Comparison of ENCODE assay signal across 10 cellular contexts in the genomic region with DNA sequence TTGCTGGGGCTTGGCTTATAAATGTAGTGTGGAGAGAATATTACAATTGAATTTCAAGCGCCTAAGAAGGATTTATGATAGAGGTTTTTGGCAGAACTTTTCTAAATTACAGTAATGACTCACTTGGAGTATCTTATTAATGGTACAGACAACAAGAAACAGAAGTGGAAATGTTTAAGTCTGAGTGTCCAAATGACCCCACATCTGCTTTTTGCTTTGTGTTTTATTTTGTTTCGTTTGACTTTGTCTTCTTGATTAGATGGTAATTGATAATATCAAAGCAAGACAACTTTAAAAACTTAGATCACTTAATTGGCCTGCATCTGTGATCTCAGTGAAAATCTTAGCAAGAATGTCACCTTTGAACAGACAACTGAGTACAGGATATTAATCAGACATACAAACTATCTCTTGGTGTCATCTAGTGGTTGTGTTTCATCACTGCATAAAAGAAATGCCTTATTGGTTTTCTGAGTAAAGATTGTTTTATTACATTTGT.
DNase-seq lines count a peak whose midpoint lies in the region; ATAC-seq and TF ChIP-seq lines count a peak whose summit lies in the region.
"Had no signal": no experiment of that assay in that cellular context is flagged by ENCODE, and none has a peak within 500 bp of the region (broad histone marks: within the 10 kb centered on the region; RNA-seq: fewer than 3 reads in every experiment).

No MANE protein-coding gene starts in this region.

- H3K4me1 ChIP-seq in MM.1S (ENCODE audit: low read length) = no peaks in the 10 kb centered on the region
- H3K4me1 ChIP-seq in heart right ventricle = no peaks in the 10 kb centered on the region

- H3K36me3 Mint-ChIP-seq in mesothelial cell of epicardium = peaks cover 4% of the 10 kb centered on the region
- H3K36me3 Mint-ChIP-seq in activated CD4-positive, alpha-beta T cell treated with anti-CD3 and anti-CD28 coated beads for 36 hours (ENCODE audit: low read depth) = no peaks in the 10 kb centered on the region

- no peak overlapping the region for H3K27ac Mint-ChIP-seq in mesothelial cell of epicardium
- no peak overlapping the region for H3K27ac Mint-ChIP-seq in activated CD4-positive, alpha-beta T cell treated with anti-CD3 and anti-CD28 coated beads for 36 hours

- H4K20me1 ChIP-seq in MM.1S (ENCODE audit: insufficient read depth, low read length) = no peaks in the 10 kb centered on the region

- H2AFZ ChIP-seq in MM.1S (ENCODE audit: low read length) = no peak overlapping the region

- H3K9me3 Mint-ChIP-seq in mesothelial cell of epicardium = no peaks in the 10 kb centered on the region
- peaks cover 1% of the 10 kb centered on the region for H3K9me3 Mint-ChIP-seq in activated CD4-positive, alpha-beta T cell treated with anti-CD3 and anti-CD28 coated beads for 36 hours (ENCODE audit: low read depth)

- POLR2A ChIA-PET in activated CD4-positive, alpha-beta T cell treated with anti-CD3 and anti-CD28 coated beads for 36 hours (lab: Charles Lee) = no interaction called here

- ATAC-seq in HG03139 (IDR thresholded peaks at IDR 0.05; ENCODE audit: unreplicated experiment) (no peak), HG03442 (IDR thresholded peaks at IDR 0.05; ENCODE audit: unreplicated experiment) (no peak), heart right ventricle (no peak)
- no peak for ATAC-seq in activated CD4-positive, alpha-beta T cell treated with anti-CD3 and anti-CD28 coated beads for 36 hours

- CTCF ChIA-PET in activated CD4-positive, alpha-beta T cell treated with anti-CD3 and anti-CD28 coated beads for 36 hours (lab: Charles Lee) = no interaction called here

- H3K36me3 ChIP-seq in MM.1S (replicated peaks; ENCODE audit: insufficient read depth, low read length) = no peaks in the 10 kb centered on the region
- H3K36me3 ChIP-seq in heart right ventricle = no peaks in the 10 kb centered on the region

- no peaks in the 10 kb centered on the region for H3K9me2 ChIP-seq in MM.1S (replicated peaks; ENCODE audit: insufficient read depth, low read length)

- no peak overlapping the region for H3K9ac ChIP-seq in MM.1S (ENCODE audit: low read length)

- DNase-seq in ELR (ENCODE audit: low read depth) (peak; percentile 4), MM.1S (peak; percentile 42), mesothelial cell of epicardium (ENCODE audit: low spot score in 2 of 2, unreplicated experiment in 2 of 2) (no peak), heart right ventricle (no peak)
- no peak for DNase-seq in activated CD4-positive, alpha-beta T cell treated with anti-CD3 and anti-CD28 coated beads for 36 hours
- DNase-seq: foreskin melanocyte had no signal

- H3K4me2 ChIP-seq in MM.1S (ENCODE audit: low read depth, low read length) = no peak overlapping the region

- no peaks in the 10 kb centered on the region for H3K27me3 ChIP-seq in MM.1S (replicated peaks; ENCODE audit: insufficient read depth, low read length)
- no peaks in the 10 kb centered on the region for H3K27me3 ChIP-seq in heart right ventricle

- no peaks in the 10 kb centered on the region for H3K27me3 Mint-ChIP-seq in mesothelial cell of epicardium (ENCODE audit: low read depth)
- no peaks in the 10 kb centered on the region for H3K27me3 Mint-ChIP-seq in activated CD4-positive, alpha-beta T cell treated with anti-CD3 and anti-CD28 coated beads for 36 hours

- no peak overlapping the region for H3K4me3 Mint-ChIP-seq in mesothelial cell of epicardium
- H3K4me3 Mint-ChIP-seq in activated CD4-positive, alpha-beta T cell treated with anti-CD3 and anti-CD28 coated beads for 36 hours = no peak overlapping the region

- no peak overlapping the region for H3K27ac ChIP-seq in MM.1S (ENCODE audit: low read length)
- H3K27ac ChIP-seq in VCaP = no peak overlapping the region
- H3K27ac ChIP-seq in heart right ventricle = no peak overlapping the region
- H3K27ac ChIP-seq: skin epidermis had no signal

- H3K9me3 ChIP-seq in MM.1S (replicated peaks; ENCODE audit: insufficient read depth, low read length) = no peaks in the 10 kb centered on the region
- H3K9me3 ChIP-seq in heart right ventricle = no peaks in the 10 kb centered on the region

- intact Hi-C loops in heart right ventricle (cut with DNase I) = no loop called here
- intact Hi-C loops in activated CD4-positive, alpha-beta T cell treated with anti-CD3 and anti-CD28 coated beads for 36 hours (cut with DNase I, micrococcal nuclease) = loop anchor here in 1 of 2 experiments (5.0 kb wide), 1 partner anchor 993 kb away; no protein-coding TSS in a partner anchor

- no peaks in the 10 kb centered on the region for H3F3A ChIP-seq in MM.1S (ENCODE audit: insufficient read depth, low read length)

- H3K4me1 Mint-ChIP-seq in mesothelial cell of epicardium = peaks cover 10% of the 10 kb centered on the region
- H3K4me1 Mint-ChIP-seq in activated CD4-positive, alpha-beta T cell treated with anti-CD3 and anti-CD28 coated beads for 36 hours = no peaks in the 10 kb centered on the region

- TF ChIP-seq CTCF in MM.1S (IDR thresholded peaks at IDR 0.05; ENCODE audit: low read length) (peak; percentile 46), VCaP (conservative IDR thresholded peaks at IDR 0.05) (peak; percentile 81), mesothelial cell of epicardium (IDR thresholded peaks at IDR 0.05; ENCODE audit: unreplicated experiment) (peak; percentile 32), heart right ventricle (IDR thresholded peaks at IDR 0.05) (peak in 3 of 9 donors; percentile 5 to 32 (median 15))

- H3K79me2 ChIP-seq in MM.1S (ENCODE audit: low read length) = no peaks in the 10 kb centered on the region

- H3K4me3 ChIP-seq in MM.1S (ENCODE audit: low read length) (no peak overlapping the region), heart right ventricle (no peak overlapping the region)
- H3K4me3 ChIP-seq: skin epidermis had no signal

- WGBS in heart right ventricle, 2 donors = 60 to 61% methylated on average over 2 of the region's 2 CpGs

Comparison
In these comparisons a context has a peak if more than half of its experiments do, and no peak if none do; other contexts are left out.
1. DNase-seq: peak in ELR (single experiment) and MM.1S (single experiment); none in mesothelial cell of epicardium (0 of 2), heart right ventricle (0 of 2) and activated CD4-positive, alpha-beta T cell treated with anti-CD3 and anti-CD28 coated beads for 36 hours (single experiment).